Comparison of ENCODE assay signal across 19 cellular contexts in the genomic region with DNA sequence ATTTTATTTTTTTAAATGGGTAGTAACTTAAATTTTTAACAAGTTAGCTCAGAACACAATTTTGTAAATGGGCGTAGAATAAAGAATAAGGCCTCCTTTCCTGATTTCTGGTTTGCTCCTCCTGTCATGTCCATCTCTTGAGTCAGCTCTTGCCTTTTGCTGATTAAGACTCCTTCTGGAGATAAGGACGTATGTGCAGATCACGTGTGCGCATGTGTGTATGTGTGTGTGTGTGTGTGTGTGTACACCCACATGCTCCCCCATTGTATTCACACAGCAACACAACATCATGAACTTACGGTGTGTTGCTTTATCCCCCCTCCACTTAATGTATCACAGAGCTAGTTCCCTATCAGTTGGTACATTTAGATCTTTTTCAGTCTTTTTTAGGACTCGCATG.
DNase-seq lines count a peak whose midpoint lies in the region; ATAC-seq, FAIRE-seq and TF ChIP-seq lines count a peak whose summit lies in the region.
"Had no signal": no experiment of that assay in that cellular context is flagged by ENCODE, and none has a peak within 500 bp of the region (broad histone marks: within the 10 kb centered on the region; RNA-seq: fewer than 3 reads in every experiment).

No MANE protein-coding gene starts in this region.

- no peak for ATAC-seq in HG02852 (IDR thresholded peaks at IDR 0.05; ENCODE audit: unreplicated experiment)
- ATAC-seq in HG03378 (IDR thresholded peaks at IDR 0.05; ENCODE audit: unreplicated experiment): no peak

- H4K20me1 ChIP-seq in OCI-LY3 (ENCODE audit: insufficient read depth, low read length): no peaks in the 10 kb centered on the region

- no peak overlapping the region for H3K4me3 ChIP-seq in OCI-LY3 (ENCODE audit: low read length)
- H3K4me3 ChIP-seq: Peyer's patch had no signal

- H3K4me1 ChIP-seq in OCI-LY3 (ENCODE audit: low read length): peaks cover 42% of the 10 kb centered on the region

- no peaks in the 10 kb centered on the region for H3K79me2 ChIP-seq in OCI-LY3 (ENCODE audit: low read length)

- peak overlapping the region; percentile 20 for H3K4me2 ChIP-seq in OCI-LY3 (ENCODE audit: low read length)

- peak overlapping the region; percentile 48; the same call in 1 of the 2 replicates for H2AFZ ChIP-seq in OCI-LY3 (ENCODE audit: low read depth, low read length)

- in situ Hi-C loops in ACHN (cut with HindIII; ENCODE audit: low pct_ligation_motif_present, low pct_unique_long_range_greater_than_20kb, low sequenced_read_pairs): no loop called here

- H3K36me3 ChIP-seq in OCI-LY3 (replicated peaks; ENCODE audit: low read depth, low read length): no peaks in the 10 kb centered on the region
- H3K36me3 ChIP-seq: Peyer's patch had no signal

- peak; percentile 12 for FAIRE-seq in GM18507 (lab: Jason Lieb, UNC)

- TF ChIP-seq CTCF in OCI-LY3 (IDR thresholded peaks at IDR 0.05; ENCODE audit: low read depth, low read length): no peak

- H3K27ac ChIP-seq in OCI-LY3 (ENCODE audit: low read length): 0 out of 2 replicates have a peak overlapping the region, but pooled peaks have one; percentile 11
- H3K27ac ChIP-seq: Peyer's patch had no signal

- no peak for TF ChIP-seq POLR2A in erythroblast (IDR thresholded peaks at IDR 0.05; ENCODE audit: low read length)

- peaks cover 16% of the 10 kb centered on the region; the same call in 1 of the 2 replicates for H3K9me3 ChIP-seq in OCI-LY3 (ENCODE audit: insufficient read depth, low read length)

- no peak overlapping the region for H3K9ac ChIP-seq in OCI-LY3 (ENCODE audit: low read length)

- peaks cover 15% of the 10 kb centered on the region for H3K27me3 ChIP-seq in OCI-LY3 (ENCODE audit: low read depth, low read length)
- H3K27me3 ChIP-seq: Peyer's patch had no signal

- DNase-seq in GM18507 (ENCODE audit: extremely low spot score, insufficient read length, low read depth) (no peak), erythroblast (lab: John Stamatoyannopoulos, UW) (peak; percentile 4 to 5), ACHN (no peak), NCI-H1436 (lab: John Stamatoyannopoulos, UW) (no peak)
- DNase-seq: CD4-positive, CD25-positive, alpha-beta regulatory T cell; COR-L47; DMS 273 treated with DMSO at 0.1 percent for 48 hours; DND-41; NCI-H1105 treated with DMSO at 0.1 percent for 48 hours; NCI-H1694 treated with DMSO at 0.1 percent for 48 hours; NCI-H2107; NCI-H345; NCI-H524 treated with DMSO at 0.1 percent for 48 hours; SW 1271; T-helper 2 cell had no signal

Comparison
In these comparisons a context has a peak if more than half of its experiments do, and no peak if none do; other contexts are left out.
1. DNase-seq: peak in erythroblast (2 of 2); none in GM18507 (single experiment), ACHN (single experiment) and NCI-H1436 (single experiment).